ENCODE assay signal across 1 cellular context in the genomic region with DNA sequence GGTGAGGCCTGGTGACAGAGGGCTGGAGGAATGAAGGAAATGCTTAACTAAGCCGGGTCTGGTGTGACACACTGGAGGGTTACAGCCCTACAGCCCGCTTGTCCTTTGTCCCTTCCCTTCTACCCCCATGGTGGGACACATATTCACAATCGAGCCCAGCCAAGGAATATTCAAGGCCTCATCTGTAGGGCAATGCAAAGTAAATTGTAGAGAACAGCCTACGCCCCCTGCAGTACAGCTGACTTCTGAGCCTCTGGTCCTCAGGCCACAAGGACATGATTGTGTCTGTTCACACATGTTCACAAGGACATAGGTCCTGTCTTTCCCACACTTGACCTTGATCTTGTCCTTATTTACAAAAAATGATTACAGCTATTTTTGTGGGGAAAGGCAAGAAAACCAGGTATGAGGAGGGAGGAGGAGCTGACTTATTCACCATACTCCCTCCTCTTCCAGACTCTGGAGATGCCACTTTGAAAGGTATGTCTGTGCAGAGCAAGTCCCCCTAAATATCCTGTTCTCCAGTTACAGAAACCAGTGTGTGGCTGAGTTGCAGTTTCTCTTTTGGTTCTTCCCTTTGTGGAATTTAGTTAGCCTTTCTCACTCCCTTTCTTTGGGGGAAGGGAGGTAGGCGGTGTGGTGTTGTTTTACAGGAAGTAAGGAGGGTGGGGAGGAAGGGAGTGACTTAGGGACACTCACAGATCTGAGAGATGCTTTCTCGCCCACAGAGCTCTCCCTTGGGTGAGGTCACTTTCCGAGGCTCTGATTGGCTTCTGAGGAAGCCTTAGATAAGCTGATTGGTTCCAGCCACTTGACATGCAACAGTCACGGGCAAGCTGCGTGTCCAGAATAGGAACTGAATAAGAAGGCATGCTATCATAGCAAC.
TF ChIP-seq lines count a peak whose summit lies in the region.

No MANE protein-coding gene starts in this region.

TF ChIP-seq in WTC11, 78 proteins besides CTCF, POLR2A, EP300 and RAD21 (continued from another document):
- TF ChIP-seq, protein P1, sequence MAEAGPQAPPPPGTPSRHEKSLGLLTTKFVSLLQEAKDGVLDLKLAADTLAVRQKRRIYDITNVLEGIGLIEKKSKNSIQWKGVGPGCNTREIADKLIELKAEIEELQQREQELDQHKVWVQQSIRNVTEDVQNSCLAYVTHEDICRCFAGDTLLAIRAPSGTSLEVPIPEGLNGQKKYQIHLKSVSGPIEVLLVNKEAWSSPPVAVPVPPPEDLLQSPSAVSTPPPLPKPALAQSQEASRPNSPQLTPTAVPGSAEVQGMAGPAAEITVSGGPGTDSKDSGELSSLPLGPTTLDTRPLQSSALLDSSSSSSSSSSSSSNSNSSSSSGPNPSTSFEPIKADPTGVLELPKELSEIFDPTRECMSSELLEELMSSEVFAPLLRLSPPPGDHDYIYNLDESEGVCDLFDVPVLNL (CRISPR knock-in tag; IDR thresholded peaks at IDR 0.05; ENCODE audit: borderline replicate concordance, low read depth): no peak
- TF ChIP-seq ATF1 (CRISPR knock-in tag; IDR thresholded peaks at IDR 0.05): no peak
- TF ChIP-seq, protein P2, sequence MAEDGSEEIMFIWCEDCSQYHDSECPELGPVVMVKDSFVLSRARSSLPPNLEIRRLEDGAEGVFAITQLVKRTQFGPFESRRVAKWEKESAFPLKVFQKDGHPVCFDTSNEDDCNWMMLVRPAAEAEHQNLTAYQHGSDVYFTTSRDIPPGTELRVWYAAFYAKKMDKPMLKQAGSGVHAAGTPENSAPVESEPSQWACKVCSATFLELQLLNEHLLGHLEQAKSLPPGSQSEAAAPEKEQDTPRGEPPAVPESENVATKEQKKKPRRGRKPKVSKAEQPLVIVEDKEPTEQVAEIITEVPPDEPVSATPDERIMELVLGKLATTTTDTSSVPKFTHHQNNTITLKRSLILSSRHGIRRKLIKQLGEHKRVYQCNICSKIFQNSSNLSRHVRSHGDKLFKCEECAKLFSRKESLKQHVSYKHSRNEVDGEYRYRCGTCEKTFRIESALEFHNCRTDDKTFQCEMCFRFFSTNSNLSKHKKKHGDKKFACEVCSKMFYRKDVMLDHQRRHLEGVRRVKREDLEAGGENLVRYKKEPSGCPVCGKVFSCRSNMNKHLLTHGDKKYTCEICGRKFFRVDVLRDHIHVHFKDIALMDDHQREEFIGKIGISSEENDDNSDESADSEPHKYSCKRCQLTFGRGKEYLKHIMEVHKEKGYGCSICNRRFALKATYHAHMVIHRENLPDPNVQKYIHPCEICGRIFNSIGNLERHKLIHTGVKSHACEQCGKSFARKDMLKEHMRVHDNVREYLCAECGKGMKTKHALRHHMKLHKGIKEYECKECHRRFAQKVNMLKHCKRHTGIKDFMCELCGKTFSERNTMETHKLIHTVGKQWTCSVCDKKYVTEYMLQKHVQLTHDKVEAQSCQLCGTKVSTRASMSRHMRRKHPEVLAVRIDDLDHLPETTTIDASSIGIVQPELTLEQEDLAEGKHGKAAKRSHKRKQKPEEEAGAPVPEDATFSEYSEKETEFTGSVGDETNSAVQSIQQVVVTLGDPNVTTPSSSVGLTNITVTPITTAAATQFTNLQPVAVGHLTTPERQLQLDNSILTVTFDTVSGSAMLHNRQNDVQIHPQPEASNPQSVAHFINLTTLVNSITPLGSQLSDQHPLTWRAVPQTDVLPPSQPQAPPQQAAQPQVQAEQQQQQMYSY (CRISPR knock-in tag; IDR thresholded peaks at IDR 0.05): no peak
- TF ChIP-seq TEAD1 (CRISPR knock-in tag; IDR thresholded peaks at IDR 0.05): peak; percentile 26; the same call in 1 of the 2 replicates
- TF ChIP-seq FOXK1 (CRISPR knock-in tag; IDR thresholded peaks at IDR 0.05): peak; percentile 51; the same call in 1 of the 2 replicates
- TF ChIP-seq, protein P3, sequence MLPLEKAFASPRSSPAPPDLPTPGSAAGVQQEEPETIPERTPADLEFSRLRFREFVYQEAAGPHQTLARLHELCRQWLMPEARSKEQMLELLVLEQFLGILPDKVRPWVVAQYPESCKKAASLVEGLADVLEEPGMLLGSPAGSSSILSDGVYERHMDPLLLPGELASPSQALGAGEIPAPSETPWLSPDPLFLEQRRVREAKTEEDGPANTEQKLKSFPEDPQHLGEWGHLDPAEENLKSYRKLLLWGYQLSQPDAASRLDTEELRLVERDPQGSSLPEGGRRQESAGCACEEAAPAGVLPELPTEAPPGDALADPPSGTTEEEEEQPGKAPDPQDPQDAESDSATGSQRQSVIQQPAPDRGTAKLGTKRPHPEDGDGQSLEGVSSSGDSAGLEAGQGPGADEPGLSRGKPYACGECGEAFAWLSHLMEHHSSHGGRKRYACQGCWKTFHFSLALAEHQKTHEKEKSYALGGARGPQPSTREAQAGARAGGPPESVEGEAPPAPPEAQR (CRISPR knock-in tag; IDR thresholded peaks at IDR 0.05): no peak
- no peak for TF ChIP-seq JUN (CRISPR knock-in tag; IDR thresholded peaks at IDR 0.05)
- TF ChIP-seq ZNF219 (CRISPR knock-in tag; IDR thresholded peaks at IDR 0.05; ENCODE audit: borderline replicate concordance): no peak
- TF ChIP-seq, protein P4, sequence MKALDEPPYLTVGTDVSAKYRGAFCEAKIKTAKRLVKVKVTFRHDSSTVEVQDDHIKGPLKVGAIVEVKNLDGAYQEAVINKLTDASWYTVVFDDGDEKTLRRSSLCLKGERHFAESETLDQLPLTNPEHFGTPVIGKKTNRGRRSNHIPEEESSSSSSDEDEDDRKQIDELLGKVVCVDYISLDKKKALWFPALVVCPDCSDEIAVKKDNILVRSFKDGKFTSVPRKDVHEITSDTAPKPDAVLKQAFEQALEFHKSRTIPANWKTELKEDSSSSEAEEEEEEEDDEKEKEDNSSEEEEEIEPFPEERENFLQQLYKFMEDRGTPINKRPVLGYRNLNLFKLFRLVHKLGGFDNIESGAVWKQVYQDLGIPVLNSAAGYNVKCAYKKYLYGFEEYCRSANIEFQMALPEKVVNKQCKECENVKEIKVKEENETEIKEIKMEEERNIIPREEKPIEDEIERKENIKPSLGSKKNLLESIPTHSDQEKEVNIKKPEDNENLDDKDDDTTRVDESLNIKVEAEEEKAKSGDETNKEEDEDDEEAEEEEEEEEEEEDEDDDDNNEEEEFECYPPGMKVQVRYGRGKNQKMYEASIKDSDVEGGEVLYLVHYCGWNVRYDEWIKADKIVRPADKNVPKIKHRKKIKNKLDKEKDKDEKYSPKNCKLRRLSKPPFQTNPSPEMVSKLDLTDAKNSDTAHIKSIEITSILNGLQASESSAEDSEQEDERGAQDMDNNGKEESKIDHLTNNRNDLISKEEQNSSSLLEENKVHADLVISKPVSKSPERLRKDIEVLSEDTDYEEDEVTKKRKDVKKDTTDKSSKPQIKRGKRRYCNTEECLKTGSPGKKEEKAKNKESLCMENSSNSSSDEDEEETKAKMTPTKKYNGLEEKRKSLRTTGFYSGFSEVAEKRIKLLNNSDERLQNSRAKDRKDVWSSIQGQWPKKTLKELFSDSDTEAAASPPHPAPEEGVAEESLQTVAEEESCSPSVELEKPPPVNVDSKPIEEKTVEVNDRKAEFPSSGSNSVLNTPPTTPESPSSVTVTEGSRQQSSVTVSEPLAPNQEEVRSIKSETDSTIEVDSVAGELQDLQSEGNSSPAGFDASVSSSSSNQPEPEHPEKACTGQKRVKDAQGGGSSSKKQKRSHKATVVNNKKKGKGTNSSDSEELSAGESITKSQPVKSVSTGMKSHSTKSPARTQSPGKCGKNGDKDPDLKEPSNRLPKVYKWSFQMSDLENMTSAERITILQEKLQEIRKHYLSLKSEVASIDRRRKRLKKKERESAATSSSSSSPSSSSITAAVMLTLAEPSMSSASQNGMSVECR (CRISPR knock-in tag; IDR thresholded peaks at IDR 0.05; ENCODE audit: borderline replicate concordance): 0 out of 2 replicates have a peak, but pooled peaks have one; percentile 27
- peak; percentile 53; the same call in 1 of the 2 replicates for TF ChIP-seq SP1 (CRISPR knock-in tag; conservative IDR thresholded peaks at IDR 0.05)
- TF ChIP-seq, protein P5, sequence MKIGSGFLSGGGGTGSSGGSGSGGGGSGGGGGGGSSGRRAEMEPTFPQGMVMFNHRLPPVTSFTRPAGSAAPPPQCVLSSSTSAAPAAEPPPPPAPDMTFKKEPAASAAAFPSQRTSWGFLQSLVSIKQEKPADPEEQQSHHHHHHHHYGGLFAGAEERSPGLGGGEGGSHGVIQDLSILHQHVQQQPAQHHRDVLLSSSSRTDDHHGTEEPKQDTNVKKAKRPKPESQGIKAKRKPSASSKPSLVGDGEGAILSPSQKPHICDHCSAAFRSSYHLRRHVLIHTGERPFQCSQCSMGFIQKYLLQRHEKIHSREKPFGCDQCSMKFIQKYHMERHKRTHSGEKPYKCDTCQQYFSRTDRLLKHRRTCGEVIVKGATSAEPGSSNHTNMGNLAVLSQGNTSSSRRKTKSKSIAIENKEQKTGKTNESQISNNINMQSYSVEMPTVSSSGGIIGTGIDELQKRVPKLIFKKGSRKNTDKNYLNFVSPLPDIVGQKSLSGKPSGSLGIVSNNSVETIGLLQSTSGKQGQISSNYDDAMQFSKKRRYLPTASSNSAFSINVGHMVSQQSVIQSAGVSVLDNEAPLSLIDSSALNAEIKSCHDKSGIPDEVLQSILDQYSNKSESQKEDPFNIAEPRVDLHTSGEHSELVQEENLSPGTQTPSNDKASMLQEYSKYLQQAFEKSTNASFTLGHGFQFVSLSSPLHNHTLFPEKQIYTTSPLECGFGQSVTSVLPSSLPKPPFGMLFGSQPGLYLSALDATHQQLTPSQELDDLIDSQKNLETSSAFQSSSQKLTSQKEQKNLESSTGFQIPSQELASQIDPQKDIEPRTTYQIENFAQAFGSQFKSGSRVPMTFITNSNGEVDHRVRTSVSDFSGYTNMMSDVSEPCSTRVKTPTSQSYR (CRISPR knock-in tag; IDR thresholded peaks at IDR 0.05): no peak
- peak; percentile 65 for TF ChIP-seq NFYB (CRISPR knock-in tag; conservative IDR thresholded peaks at IDR 0.05; ENCODE audit: low read depth)
- no peak for TF ChIP-seq NFATC4 (CRISPR knock-in tag; IDR thresholded peaks at IDR 0.05)
- TF ChIP-seq, protein P6, sequence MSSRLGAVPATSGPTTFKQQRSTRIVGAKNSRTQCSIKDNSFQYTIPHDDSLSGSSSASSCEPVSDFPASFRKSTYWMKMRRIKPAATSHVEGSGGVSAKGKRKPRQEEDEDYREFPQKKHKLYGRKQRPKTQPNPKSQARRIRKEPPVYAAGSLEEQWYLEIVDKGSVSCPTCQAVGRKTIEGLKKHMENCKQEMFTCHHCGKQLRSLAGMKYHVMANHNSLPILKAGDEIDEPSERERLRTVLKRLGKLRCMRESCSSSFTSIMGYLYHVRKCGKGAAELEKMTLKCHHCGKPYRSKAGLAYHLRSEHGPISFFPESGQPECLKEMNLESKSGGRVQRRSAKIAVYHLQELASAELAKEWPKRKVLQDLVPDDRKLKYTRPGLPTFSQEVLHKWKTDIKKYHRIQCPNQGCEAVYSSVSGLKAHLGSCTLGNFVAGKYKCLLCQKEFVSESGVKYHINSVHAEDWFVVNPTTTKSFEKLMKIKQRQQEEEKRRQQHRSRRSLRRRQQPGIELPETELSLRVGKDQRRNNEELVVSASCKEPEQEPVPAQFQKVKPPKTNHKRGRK (CRISPR knock-in tag; IDR thresholded peaks at IDR 0.05; ENCODE audit: borderline replicate concordance): no peak
- TF ChIP-seq, protein P7, sequence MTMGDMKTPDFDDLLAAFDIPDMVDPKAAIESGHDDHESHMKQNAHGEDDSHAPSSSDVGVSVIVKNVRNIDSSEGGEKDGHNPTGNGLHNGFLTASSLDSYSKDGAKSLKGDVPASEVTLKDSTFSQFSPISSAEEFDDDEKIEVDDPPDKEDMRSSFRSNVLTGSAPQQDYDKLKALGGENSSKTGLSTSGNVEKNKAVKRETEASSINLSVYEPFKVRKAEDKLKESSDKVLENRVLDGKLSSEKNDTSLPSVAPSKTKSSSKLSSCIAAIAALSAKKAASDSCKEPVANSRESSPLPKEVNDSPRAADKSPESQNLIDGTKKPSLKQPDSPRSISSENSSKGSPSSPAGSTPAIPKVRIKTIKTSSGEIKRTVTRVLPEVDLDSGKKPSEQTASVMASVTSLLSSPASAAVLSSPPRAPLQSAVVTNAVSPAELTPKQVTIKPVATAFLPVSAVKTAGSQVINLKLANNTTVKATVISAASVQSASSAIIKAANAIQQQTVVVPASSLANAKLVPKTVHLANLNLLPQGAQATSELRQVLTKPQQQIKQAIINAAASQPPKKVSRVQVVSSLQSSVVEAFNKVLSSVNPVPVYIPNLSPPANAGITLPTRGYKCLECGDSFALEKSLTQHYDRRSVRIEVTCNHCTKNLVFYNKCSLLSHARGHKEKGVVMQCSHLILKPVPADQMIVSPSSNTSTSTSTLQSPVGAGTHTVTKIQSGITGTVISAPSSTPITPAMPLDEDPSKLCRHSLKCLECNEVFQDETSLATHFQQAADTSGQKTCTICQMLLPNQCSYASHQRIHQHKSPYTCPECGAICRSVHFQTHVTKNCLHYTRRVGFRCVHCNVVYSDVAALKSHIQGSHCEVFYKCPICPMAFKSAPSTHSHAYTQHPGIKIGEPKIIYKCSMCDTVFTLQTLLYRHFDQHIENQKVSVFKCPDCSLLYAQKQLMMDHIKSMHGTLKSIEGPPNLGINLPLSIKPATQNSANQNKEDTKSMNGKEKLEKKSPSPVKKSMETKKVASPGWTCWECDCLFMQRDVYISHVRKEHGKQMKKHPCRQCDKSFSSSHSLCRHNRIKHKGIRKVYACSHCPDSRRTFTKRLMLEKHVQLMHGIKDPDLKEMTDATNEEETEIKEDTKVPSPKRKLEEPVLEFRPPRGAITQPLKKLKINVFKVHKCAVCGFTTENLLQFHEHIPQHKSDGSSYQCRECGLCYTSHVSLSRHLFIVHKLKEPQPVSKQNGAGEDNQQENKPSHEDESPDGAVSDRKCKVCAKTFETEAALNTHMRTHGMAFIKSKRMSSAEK (CRISPR knock-in tag; IDR thresholded peaks at IDR 0.05; ENCODE audit: borderline replicate concordance): no peak
